ENCODE assay signal across 22 cellular contexts in genomic region chr2:3280683-3281520, GRCh38.
A peak's percentile ranks its signal among the peaks of the same experiment; 100 is the strongest.
DNase-seq lines count a peak whose midpoint lies in the region; ATAC-seq and TF ChIP-seq lines count a peak whose summit lies in the region.
"Had no signal": no experiment of that assay in that cellular context is flagged by ENCODE, and none has a peak within 500 bp of the region (broad histone marks: within the 10 kb centered on the region; RNA-seq: fewer than 3 reads in every experiment).

No MANE protein-coding gene starts in this region.

- H3K9ac ChIP-seq in H9 (ENCODE audit: extremely low read depth, insufficient read length, low read length), result no peak overlapping the region
- H3K9ac ChIP-seq: KMS-11 had no signal

- no peak overlapping the region for H3K14ac ChIP-seq in H9 (ENCODE audit: insufficient read depth, low read length)

- H3K4ac ChIP-seq in H9 (ENCODE audit: low read depth, low read length), result no peak overlapping the region

- H3K23me2 ChIP-seq in H9 (ENCODE audit: insufficient read length, low read depth, low read length, poor library complexity, severe bottlenecking), result no peaks in the 10 kb centered on the region

- H2AK5ac ChIP-seq in H9 (ENCODE audit: insufficient read length, low read length), result no peak overlapping the region

- H3K56ac ChIP-seq in H9 (ENCODE audit: insufficient read length, low read depth, low read length), result no peak overlapping the region

- H3K27ac ChIP-seq in H9 (ENCODE audit: insufficient read length, low read depth, low read length), result no peak overlapping the region
- no peak overlapping the region for H3K27ac ChIP-seq in lower lobe of right lung
- no peak overlapping the region for H3K27ac ChIP-seq in spleen
- H3K27ac ChIP-seq: KMS-11, neutrophil, SJSA1, tibial artery had no signal

- H2BK15ac ChIP-seq in H9 (ENCODE audit: low read depth, low read length), result no peak overlapping the region

- no peak overlapping the region for H3T11ph ChIP-seq in H9 (ENCODE audit: low read length)

- TF ChIP-seq CTCF in H9 (conservative IDR thresholded peaks at IDR 0.05) (no peak), brain (conservative IDR thresholded peaks at IDR 0.05) (no peak), lower lobe of right lung (IDR thresholded peaks at IDR 0.05) (no peak), spleen (IDR thresholded peaks at IDR 0.05 in 8 of 11, conservative IDR thresholded peaks at IDR 0.05 in 3 of 11) (no peak), GM20000 (IDR thresholded peaks at IDR 0.05; ENCODE audit: extremely low read depth, missing control alignments) (no peak)

- H2BK5ac ChIP-seq in H9 (ENCODE audit: insufficient read length, low read length), result no peak overlapping the region

- H3K9me3 ChIP-seq in H9 (ENCODE audit: control insufficient read depth, low read depth, low read length), result no peaks in the 10 kb centered on the region
- H3K9me3 ChIP-seq in lower lobe of right lung, result no peaks in the 10 kb centered on the region
- peaks cover 0 to 16% (median 9%) of the 10 kb centered on the region in 8 donors for H3K9me3 ChIP-seq in spleen
- H3K9me3 ChIP-seq: neutrophil had no signal

- H3K4me3 Mint-ChIP-seq in H9 (no peak overlapping the region), brain (peak overlapping the region in 2 of 5 experiments; percentile 60 to 85)
- H3K4me3 Mint-ChIP-seq: activated T-cell treated with anti-CD3 and anti-CD28 coated beads, Interleukin-2, amount 50 U/mL, for 4 hours; CD4-positive, alpha-beta memory T cell; HFFc6; stimulated activated naive B cell treated with anti-CD40 and anti-IgM and Interleukin-4, amounts not matched to agents 10 μg/mL and 1 μg/mL and 100 μg/mL, for 72 hours had no signal

- H4K91ac ChIP-seq in H9 (ENCODE audit: insufficient read length, low read depth, low read length), result no peak overlapping the region

- H3K4me1 ChIP-seq in H9 (ENCODE audit: insufficient read depth, low read length) (no peaks in the 10 kb centered on the region; the same call in 1 of the 2 replicates), lower lobe of right lung (no peaks in the 10 kb centered on the region), spleen (peaks cover 0 to 18% (median 0%) of the 10 kb centered on the region in 6 donors)
- H3K4me1 ChIP-seq: SJSA1 had no signal

- H3K36me3 Mint-ChIP-seq in H9 (ENCODE audit: insufficient read depth in 1 of 3, low read depth in 3 of 3), result peaks cover 0 to 9% (median 5%) of the 10 kb centered on the region in 3 experiments; a peak in 3 of 7 replicates
- H3K36me3 Mint-ChIP-seq in brain, result peaks cover 11% of the 10 kb centered on the region

- intact Hi-C loops in lower lobe of right lung (cut with DNase I) (no loop called here), spleen (cut with DNase I; ENCODE audit: low total_unique reads) (no loop called here)

- no peak overlapping the region for H3K18ac ChIP-seq in H9 (ENCODE audit: insufficient read length, low read depth, low read length)

- no peak overlapping the region for H3K4me2 ChIP-seq in H9 (ENCODE audit: insufficient read depth, insufficient read length, low read length)
- H3K4me2 ChIP-seq: KMS-11 had no signal

- DNase-seq in H9 (peak; percentile 22), lower lobe of right lung (peak; percentile 36), spleen (peak; percentile 51), GM20000 (ENCODE audit: low spot score) (no peak)
- DNase-seq: activated naive CD4-positive, alpha-beta T cell treated with Interleukin-2 at 50 U/mL for 16 hours; activated T-cell treated with anti-CD3 and anti-CD28 coated beads, Interleukin-2, amount 50 U/mL, for 4 hours; amniotic stem cell; CD4-positive, alpha-beta memory T cell; cortex of kidney; HFFc6; NCI-H1417 treated with DMSO at 0.1 percent for 48 hours; NCI-H524; stimulated activated CD4-positive, alpha-beta T cell treated with anti-CD3 and anti-CD28 coated beads, Interleukin-4, amount 100 ng/mL, for 1 hour; stimulated activated naive B cell treated with anti-CD40 and anti-IgM and Interleukin-4, amounts not matched to agents 10 μg/mL and 1 μg/mL and 100 μg/mL, for 72 hours; T-helper 2 cell had no signal

- no peak overlapping the region for H3K23ac ChIP-seq in H9 (ENCODE audit: insufficient read length, low read depth, low read length)

- H2BK120ac ChIP-seq in H9 (ENCODE audit: low read depth, low read length, poor library complexity, severe bottlenecking), result no peak overlapping the region

- H4K20me1 ChIP-seq in H9 (ENCODE audit: control insufficient read depth, insufficient read depth, insufficient read length), result no peaks in the 10 kb centered on the region

- ATAC-seq in lower lobe of right lung (peak; percentile 12 to 37), HG03460 (IDR thresholded peaks at IDR 0.05; ENCODE audit: unreplicated experiment) (no peak), HG03139 (IDR thresholded peaks at IDR 0.05; ENCODE audit: unreplicated experiment) (no peak)
- ATAC-seq: activated T-cell treated with anti-CD3 and anti-CD28 coated beads, Interleukin-2, amount 50 U/mL, for 4 hours; stimulated activated naive B cell treated with anti-CD40 and anti-IgM and Interleukin-4, amounts not matched to agents 10 μg/mL and 1 μg/mL and 100 μg/mL, for 72 hours had no signal

- H3K79me1 ChIP-seq in H9 (ENCODE audit: insufficient read depth, low read depth, low read length, poor library complexity, severe bottlenecking), result no peaks in the 10 kb centered on the region

- no peaks in the 10 kb centered on the region for H3K27me3 ChIP-seq in H9 (ENCODE audit: insufficient read depth, low read length)
- H3K27me3 ChIP-seq in lower lobe of right lung (ENCODE audit: low read depth), result no peaks in the 10 kb centered on the region
- no peaks in the 10 kb centered on the region for H3K27me3 ChIP-seq in spleen (replicated peaks in 1 of 7)
- H3K27me3 ChIP-seq: neutrophil, SJSA1, tibial artery had no signal

- H3K27me3 Mint-ChIP-seq in H9 (ENCODE audit: low read depth), result no peaks in the 10 kb centered on the region
- no peaks in the 10 kb centered on the region for H3K27me3 Mint-ChIP-seq in brain
- H3K27me3 Mint-ChIP-seq: CD4-positive, alpha-beta memory T cell; stimulated activated naive B cell treated with anti-CD40 and anti-IgM and Interleukin-4, amounts not matched to agents 10 μg/mL and 1 μg/mL and 100 μg/mL, for 72 hours had no signal

- H3K4me1 Mint-ChIP-seq in H9, result peaks cover 22% of the 10 kb centered on the region in 2 experiments
- H3K4me1 Mint-ChIP-seq in brain, result peaks cover 39% of the 10 kb centered on the region

- H3K36me3 ChIP-seq in lower lobe of right lung (no peaks in the 10 kb centered on the region), spleen (peaks cover 0 to 40% (median 0%) of the 10 kb centered on the region in 6 donors)
- H3K36me3 ChIP-seq: neutrophil, SJSA1, tibial artery had no signal

- H3K9me3 Mint-ChIP-seq in H9, result peaks cover 0 to 2% of the 10 kb centered on the region in 2 experiments; a peak in 3 of 5 replicates
- H3K9me3 Mint-ChIP-seq in brain, result peaks cover 0 to 5% (median 3%) of the 10 kb centered on the region in 5 experiments
- H3K9me3 Mint-ChIP-seq: activated T-cell treated with anti-CD3 and anti-CD28 coated beads, Interleukin-2, amount 50 U/mL, for 4 hours; HFFc6 had no signal

- no peak overlapping the region for H2BK12ac ChIP-seq in H9 (ENCODE audit: insufficient read length, low read depth, low read length)

- H3K27ac Mint-ChIP-seq in H9 (peak overlapping the region in 1 of 3 experiments; percentile 11; a peak in 2 of 7 replicates), brain (peak overlapping the region; percentile 44 to 97 (median 90))
- H3K27ac Mint-ChIP-seq: CD4-positive, alpha-beta memory T cell; HFFc6; stimulated activated naive B cell treated with anti-CD40 and anti-IgM and Interleukin-4, amounts not matched to agents 10 μg/mL and 1 μg/mL and 100 μg/mL, for 72 hours had no signal

- H2AFZ ChIP-seq in H9 (ENCODE audit: low read length), result no peak overlapping the region

- no peak overlapping the region for H3K4me3 ChIP-seq in lower lobe of right lung
- no peak overlapping the region for H3K4me3 ChIP-seq in spleen
- H3K4me3 ChIP-seq: SJSA1, tibial artery had no signal

- TF ChIP-seq POLR2A in spleen (IDR thresholded peaks at IDR 0.05), result no peak

- no peak overlapping the region for H4K8ac ChIP-seq in H9 (replicated peaks; ENCODE audit: insufficient read length, low read depth, low read length)

- H4K5ac ChIP-seq in H9 (ENCODE audit: insufficient read length, low read depth, low read length), result no peak overlapping the region

- H2BK20ac ChIP-seq in H9 (ENCODE audit: low read depth, low read length, poor library complexity, severe bottlenecking), result no peak overlapping the region

- no CpG with 5 or more reads among the region's 13 CpGs for WGBS in H9 (ENCODE audit: extremely low coverage, insufficient read length, low lambda C conversion rate)
- WGBS in spleen, 5 donors, result 87 to 91% (median 88%) methylated on average over 13 of the region's 13 CpGs

- H3K79me2 ChIP-seq in H9 (ENCODE audit: insufficient read depth, low read length), result no peaks in the 10 kb centered on the region

Comparison
In these comparisons a context has a peak if more than half of its experiments do, and no peak if none do; other contexts are left out.
1. ATAC-seq: peak in lower lobe of right lung (2 of 2); none in HG03460 (single experiment) and HG03139 (single experiment).